Comparison of ENCODE assay signal across 9 cellular contexts in genomic region chr12:11765421-11765816, GRCh38.
A peak's percentile ranks its signal among the peaks of the same experiment; 100 is the strongest.
DNase-seq lines count a peak whose midpoint lies in the region; ATAC-seq, FAIRE-seq and TF ChIP-seq lines count a peak whose summit lies in the region.
"Had no signal": no experiment of that assay in that cellular context is flagged by ENCODE, and none has a peak within 500 bp of the region (broad histone marks: within the 10 kb centered on the region; RNA-seq: fewer than 3 reads in every experiment).

No MANE protein-coding gene starts in this region.

- no peak for TF ChIP-seq POLR2A in Peyer's patch (IDR thresholded peaks at IDR 0.05)

- H3K9me3 Mint-ChIP-seq in stimulated activated naive CD8-positive, alpha-beta T cell treated with anti-CD3 and anti-CD28 coated beads, Interleukin-15, amount 100 ng/mL, for 72 hours = no peaks in the 10 kb centered on the region

- H3K27ac ChIP-seq in Peyer's patch = peak overlapping the region; percentile 52 to 81 (median 70)
- no peak overlapping the region for H3K27ac ChIP-seq in foreskin keratinocyte

- no peak for DNase-seq in activated CD4-positive, CD25-positive, alpha-beta regulatory T cell (lab: John Stamatoyannopoulos, UW)
- DNase-seq in Peyer's patch (no peak), fibroblast of the aortic adventitia (ENCODE audit: low read depth) (peak; percentile 22), foreskin keratinocyte (no peak), urothelium cell line (ENCODE audit: low spot score) (no peak)
- no peak for DNase-seq in stimulated activated naive CD8-positive, alpha-beta T cell treated with anti-CD3 and anti-CD28 coated beads, Interleukin-15, amount 100 ng/mL, for 72 hours

- peaks cover 0 to 73% (median 19%) of the 10 kb centered on the region in 4 donors for H3K4me1 ChIP-seq in Peyer's patch
- no peaks in the 10 kb centered on the region for H3K4me1 ChIP-seq in foreskin keratinocyte

- peak; percentile 44 to 54 for ATAC-seq in activated CD4-positive, CD25-positive, alpha-beta regulatory T cell treated with anti-CD3 and anti-CD28 coated beads, Interleukin-2, amount 50 U/mL, for 24 hours
- ATAC-seq in stimulated activated naive CD8-positive, alpha-beta T cell treated with anti-CD3 and anti-CD28 coated beads, Interleukin-15, amount 100 ng/mL, for 72 hours = peak; percentile 73
- no peak for ATAC-seq in foreskin keratinocyte
- no peak for ATAC-seq in HG03378 (IDR thresholded peaks at IDR 0.05; ENCODE audit: unreplicated experiment)

- peaks cover 97% of the 10 kb centered on the region for H3K4me1 Mint-ChIP-seq in stimulated activated naive CD8-positive, alpha-beta T cell treated with anti-CD3 and anti-CD28 coated beads, Interleukin-15, amount 100 ng/mL, for 72 hours

- FAIRE-seq in urothelium cell line (lab: Jason Lieb, UNC) = no peak
- FAIRE-seq: keratinocyte had no signal

- TF ChIP-seq CTCF in Peyer's patch (IDR thresholded peaks at IDR 0.05) = no peak
- no peak for TF ChIP-seq CTCF in fibroblast of the aortic adventitia (IDR thresholded peaks at IDR 0.05; ENCODE audit: insufficient read depth, low read length)
- TF ChIP-seq CTCF in foreskin keratinocyte (conservative IDR thresholded peaks at IDR 0.05) = no peak

- H3K27me3 Mint-ChIP-seq in stimulated activated naive CD8-positive, alpha-beta T cell treated with anti-CD3 and anti-CD28 coated beads, Interleukin-15, amount 100 ng/mL, for 72 hours = no peaks in the 10 kb centered on the region

- H3K4me3 ChIP-seq in Peyer's patch (no peak overlapping the region), fibroblast of the aortic adventitia (ENCODE audit: low read depth, low read length) (no peak overlapping the region)

- H3K36me3 ChIP-seq in Peyer's patch = no peaks in the 10 kb centered on the region

- no peaks in the 10 kb centered on the region for H3K9me3 ChIP-seq in Peyer's patch

- H3K27me3 ChIP-seq in Peyer's patch (no peaks in the 10 kb centered on the region), foreskin keratinocyte (no peaks in the 10 kb centered on the region)

- H3K27ac Mint-ChIP-seq in stimulated activated naive CD8-positive, alpha-beta T cell treated with anti-CD3 and anti-CD28 coated beads, Interleukin-15, amount 100 ng/mL, for 72 hours = peak overlapping the region; percentile 74 to 79

- H3K4me3 Mint-ChIP-seq in stimulated activated naive CD8-positive, alpha-beta T cell treated with anti-CD3 and anti-CD28 coated beads, Interleukin-15, amount 100 ng/mL, for 72 hours = peak overlapping the region; percentile 59 to 73

Comparison
In these comparisons a context has a peak if more than half of its experiments do, and no peak if none do; other contexts are left out.
1. ATAC-seq: peak in activated CD4-positive, CD25-positive, alpha-beta regulatory T cell treated with anti-CD3 and anti-CD28 coated beads, Interleukin-2, amount 50 U/mL, for 24 hours (2 of 2) and stimulated activated naive CD8-positive, alpha-beta T cell treated with anti-CD3 and anti-CD28 coated beads, Interleukin-15, amount 100 ng/mL, for 72 hours (single experiment); none in foreskin keratinocyte (single experiment) and HG03378 (single experiment).